ENCODE assay signal across 38 cellular contexts in genomic region chr19:15945301-15945700, GRCh38. TPM values are rescaled to one million over a fixed set of nuclear protein-coding genes. Genes with fewer than 3 reads are reported as not detected.
"Had no signal": no experiment of that assay in that cellular context is flagged by ENCODE, and none has a peak within 500 bp of the region (broad histone marks: within the 10 kb centered on the region; RNA-seq: fewer than 3 reads in every experiment).

No MANE protein-coding gene starts in this region.

- H3K36me3 ChIP-seq: MG63 had no signal

- H3K27ac ChIP-seq: KMS-11 had no signal

- H3K4me3 ChIP-seq: MG63 had no signal

- DNase-seq: Karpas-422, Kasumi-1, KG1, MG63, MM.1S, MV-4-11, NCI-H1048, NCI-H1092, NCI-H1092 treated with DMSO at 0.1 percent for 48 hours, NCI-H1105, NCI-H1105 treated with DMSO at 0.1 percent for 48 hours, NCI-H1417, NCI-H1417 treated with DMSO at 0.1 percent for 48 hours, NCI-H1436, NCI-H1436 treated with DMSO at 0.1 percent for 48 hours, NCI-H146, NCI-H1694, NCI-H1694 treated with DMSO at 0.1 percent for 48 hours, NCI-H187, NCI-H187 treated with DMSO at 0.1 percent for 48 hours, NCI-H1930, NCI-H2029, NCI-H2029 treated with DMSO at 0.1 percent for 48 hours, NCI-H2081, NCI-H2081 treated with DMSO at 0.1 percent for 48 hours, NCI-H2107, NCI-H2171, NCI-H2171 treated with DMSO at 0.1 percent for 48 hours, NCI-H2227 treated with DMSO at 0.1 percent for 48 hours, NCI-H226, NCI-H345, NCI-H446, NCI-H446 treated with DMSO at 0.1 percent for 48 hours had no signal

RNA-seq across cellular contexts. Expression of gene OR10H4, which starts 3.5 kb away (rescaled TPM):
- total RNA-seq: LHCN-M2, M059J, MCF 10A, NCI-H460 had no signal

RNA-seq across cellular contexts. Expression of gene CYP4F2, which starts 47.4 kb away (rescaled TPM):
- total RNA-seq: LHCN-M2, NCI-H460 had no signal
